Comparison of ENCODE assay signal across 21 cellular contexts in genomic region chr6:7196685-7197283, GRCh38.
DNase-seq lines count a peak whose midpoint lies in the region; ATAC-seq, FAIRE-seq and TF ChIP-seq lines count a peak whose summit lies in the region.
"Had no signal": no experiment of that assay in that cellular context is flagged by ENCODE, and none has a peak within 500 bp of the region (broad histone marks: within the 10 kb centered on the region; RNA-seq: fewer than 3 reads in every experiment).

No MANE protein-coding gene starts in this region.

- no peaks in the 10 kb centered on the region for H3K9me2 ChIP-seq in Loucy (replicated peaks; ENCODE audit: low read depth, low read length)

- no peak overlapping the region for H3K4me3 Mint-ChIP-seq in CD4-positive, alpha-beta T cell

- peak overlapping the region; percentile 59 for H3K4me2 ChIP-seq in Loucy (ENCODE audit: low read depth, low read length, poor library complexity, severe bottlenecking)

- peak overlapping the region; percentile 76 for H3K27ac Mint-ChIP-seq in CD4-positive, alpha-beta T cell

- H3K27me3 Mint-ChIP-seq in CD4-positive, alpha-beta T cell: no peaks in the 10 kb centered on the region

- H3F3A ChIP-seq in Loucy (ENCODE audit: low read depth): no peaks in the 10 kb centered on the region

- CTCF ChIA-PET in CD4-positive, alpha-beta T cell (lab: Charles Lee): interaction anchor here (0.7 kb wide), 2 partner anchors 9 to 47 kb away, joined by 3 to 4 read pairs; no protein-coding TSS in a partner anchor

- TF ChIP-seq CTCF in CD4-positive, alpha-beta T cell (IDR thresholded peaks at IDR 0.05): no peak
- no peak for TF ChIP-seq CTCF in Loucy (conservative IDR thresholded peaks at IDR 0.05; ENCODE audit: low read length)
- TF ChIP-seq CTCF in liver (IDR thresholded peaks at IDR 0.05; ENCODE audit: low read depth, low read length, missing input control): no peak
- TF ChIP-seq CTCF in upper lobe of left lung (IDR thresholded peaks at IDR 0.05): no peak

- no peak overlapping the region for H3K27ac ChIP-seq in CD4-positive, alpha-beta T cell (ENCODE audit: low read depth, low read length)
- H3K27ac ChIP-seq in liver (ENCODE audit: low read depth in 1 of 2, low read length in 2 of 2) (peak overlapping the region; percentile 8 to 21), subcutaneous abdominal adipose tissue (ENCODE audit: low read depth, low read length) (peak overlapping the region; percentile 50), upper lobe of left lung (no peak overlapping the region)

- H3K4me1 Mint-ChIP-seq in CD4-positive, alpha-beta T cell (ENCODE audit: low read depth): peaks cover 55% of the 10 kb centered on the region

- FAIRE-seq in GM19239 (lab: Jason Lieb, UNC): no peak
- FAIRE-seq: GM12878, H1 had no signal

- no peaks in the 10 kb centered on the region for H3K27me3 ChIP-seq in CD4-positive, alpha-beta T cell (ENCODE audit: control insufficient read depth, insufficient read depth, low read length)
- H3K27me3 ChIP-seq in Loucy (ENCODE audit: insufficient read depth, low read length, poor library complexity, severe bottlenecking) (no peaks in the 10 kb centered on the region), liver (ENCODE audit: control insufficient read depth in 4 of 4, insufficient read depth in 4 of 4, low read length in 3 of 4) (no peaks in the 10 kb centered on the region), subcutaneous abdominal adipose tissue (ENCODE audit: control insufficient read depth in 5 of 5, insufficient read depth in 4 of 5, low read length in 5 of 5) (no peaks in the 10 kb centered on the region), upper lobe of left lung (no peaks in the 10 kb centered on the region)
- H3K27me3 ChIP-seq: BE2C had no signal

- H3K9me3 Mint-ChIP-seq in CD4-positive, alpha-beta T cell: no peaks in the 10 kb centered on the region

- intact Hi-C loops in CD4-positive, alpha-beta T cell (cut with DNase I, micrococcal nuclease): loop anchor here (5.0 kb wide), 4 partner anchors 39 to 89 kb away; partner anchors contain the start of gene RREB1 (in 1 of the 2)

- no peak for TF ChIP-seq RAD21 in liver (IDR thresholded peaks at IDR 0.05)

- WGBS in liver: 42% methylated on average over 4 of the region's 4 CpGs
- WGBS in upper lobe of left lung, 2 donors: 76 to 79% methylated on average over 4 of the region's 4 CpGs

- H3K4me1 ChIP-seq in Loucy (ENCODE audit: insufficient read depth, low read length, poor library complexity, severe bottlenecking) (peaks cover 30% of the 10 kb centered on the region), liver (ENCODE audit: control insufficient read depth in 4 of 4, insufficient read depth in 4 of 4, low read length in 3 of 4) (peaks cover 11 to 39% (median 27%) of the 10 kb centered on the region in 4 donors), subcutaneous abdominal adipose tissue (ENCODE audit: control insufficient read depth in 5 of 5, insufficient read depth in 5 of 5, low read length in 5 of 5) (peaks cover 2 to 49% (median 43%) of the 10 kb centered on the region in 5 donors), upper lobe of left lung (peaks cover 13 to 32% (median 23%) of the 10 kb centered on the region in 4 donors)
- H3K4me1 ChIP-seq: BE2C had no signal

- no peak overlapping the region for H2AFZ ChIP-seq in Loucy (ENCODE audit: low read length)

- H4K20me1 ChIP-seq in Loucy (ENCODE audit: insufficient read depth, low read length, poor library complexity, severe bottlenecking): peaks cover 7% of the 10 kb centered on the region

- ATAC-seq in CD4-positive, alpha-beta T cell (ENCODE audit: poor library complexity): no peak
- ATAC-seq in upper lobe of left lung (ENCODE audit: low FRiP score in 2 of 2): no peak
- ATAC-seq: GM12878, HCT116 had no signal

- no peak for TF ChIP-seq EP300 in upper lobe of left lung (IDR thresholded peaks at IDR 0.05)

- H3K79me2 ChIP-seq in Loucy (ENCODE audit: insufficient read depth, low read length): peaks cover 41% of the 10 kb centered on the region; the same call in 1 of the 2 replicates

- POLR2A ChIA-PET in CD4-positive, alpha-beta T cell (lab: Charles Lee): interaction anchor here (0.6 to 1.2 kb wide), 4 partner anchors 13 to 110 kb away, joined by 4 to 9 read pairs (median 4); no protein-coding TSS in a partner anchor

- H3K9me3 ChIP-seq in CD4-positive, alpha-beta T cell (ENCODE audit: control insufficient read depth, low read length): no peaks in the 10 kb centered on the region
- no peaks in the 10 kb centered on the region for H3K9me3 ChIP-seq in Loucy (ENCODE audit: insufficient read depth, low read depth, low read length)
- no peaks in the 10 kb centered on the region for H3K9me3 ChIP-seq in liver (ENCODE audit: control insufficient read depth in 4 of 4, low read length in 3 of 4)
- H3K9me3 ChIP-seq in subcutaneous abdominal adipose tissue (ENCODE audit: control insufficient read depth in 5 of 5, low read length in 5 of 5): no peaks in the 10 kb centered on the region
- no peaks in the 10 kb centered on the region for H3K9me3 ChIP-seq in upper lobe of left lung
- H3K9me3 ChIP-seq: BE2C had no signal

- H3K9ac ChIP-seq in Loucy (ENCODE audit: low read depth, low read length, poor library complexity, severe bottlenecking) (no peak overlapping the region), liver (ENCODE audit: low read depth in 1 of 2, low read length in 2 of 2) (no peak overlapping the region), subcutaneous abdominal adipose tissue (ENCODE audit: low read length in 5 of 5) (peak overlapping the region in 1 of 5 donors; percentile 35)

- no peak for TF ChIP-seq POLR2A in upper lobe of left lung (IDR thresholded peaks at IDR 0.05)

- peaks cover 61% of the 10 kb centered on the region for H3K36me3 Mint-ChIP-seq in CD4-positive, alpha-beta T cell (ENCODE audit: low read depth)

- H3K36me3 ChIP-seq in Loucy (ENCODE audit: insufficient read depth, low read length) (peaks cover 51% of the 10 kb centered on the region; the same call in 1 of the 2 replicates), liver (ENCODE audit: control insufficient read depth in 4 of 4, insufficient read depth in 3 of 4, low read depth in 1 of 4, low read length in 3 of 4) (peaks cover 0 to 9% (median 3%) of the 10 kb centered on the region in 4 donors), subcutaneous abdominal adipose tissue (ENCODE audit: control insufficient read depth in 5 of 5, insufficient read depth in 5 of 5, low read length in 5 of 5) (peaks cover 6 to 36% (median 15%) of the 10 kb centered on the region in 5 donors), upper lobe of left lung (peaks cover 0 to 34% (median 4%) of the 10 kb centered on the region in 4 donors)

- no peak overlapping the region for H3K4me3 ChIP-seq in Loucy (ENCODE audit: low read length, poor library complexity, severe bottlenecking)
- H3K4me3 ChIP-seq in liver (ENCODE audit: low read depth in 1 of 3, low read length in 3 of 3): no peak overlapping the region
- no peak overlapping the region for H3K4me3 ChIP-seq in subcutaneous abdominal adipose tissue (ENCODE audit: low read depth in 1 of 5, low read length in 5 of 5)
- H3K4me3 ChIP-seq in upper lobe of left lung: no peak overlapping the region
- H3K4me3 ChIP-seq: GM12878 had no signal

- no peak for DNase-seq in CD4-positive, alpha-beta T cell
- DNase-seq in NCI-H1092 treated with DMSO at 0.1 percent for 48 hours (lab: John Stamatoyannopoulos, UW) (no peak), upper lobe of left lung (no peak), GM19239 (ENCODE audit: insufficient read length, low spot score) (no peak)
- DNase-seq: BE2C, COR-L47, DMS 273 treated with DMSO at 0.1 percent for 48 hours, DMS79 treated with DMSO at 0.1 percent for 48 hours, NCI-H1105, NCI-H146, NCI-H2029, NCI-H226, NCI-H510A treated with DMSO at 0.1 percent for 48 hours, NCI-H748 treated with DMSO at 0.1 percent for 48 hours, SIG-M5 had no signal

TF ChIP-seq in liver, 16 proteins besides CTCF, POLR2A, EP300 and RAD21:
- TF ChIP-seq REST (IDR thresholded peaks at IDR 0.05): no peak
- no peak for TF ChIP-seq JUND (IDR thresholded peaks at IDR 0.05)
- peak in 1 of 2 donors; percentile 23 for TF ChIP-seq HNF4A (conservative IDR thresholded peaks at IDR 0.05)
- TF ChIP-seq YY1 (IDR thresholded peaks at IDR 0.05): no peak
- TF ChIP-seq EGR1 (IDR thresholded peaks at IDR 0.05; ENCODE audit: low read depth in 2 of 2): no peak
- no peak for TF ChIP-seq TAF1 (conservative IDR thresholded peaks at IDR 0.05)
- TF ChIP-seq FOXA2 (IDR thresholded peaks at IDR 0.05): no peak
- TF ChIP-seq FOXA1 (IDR thresholded peaks at IDR 0.05): no peak
- TF ChIP-seq, protein P1, sequence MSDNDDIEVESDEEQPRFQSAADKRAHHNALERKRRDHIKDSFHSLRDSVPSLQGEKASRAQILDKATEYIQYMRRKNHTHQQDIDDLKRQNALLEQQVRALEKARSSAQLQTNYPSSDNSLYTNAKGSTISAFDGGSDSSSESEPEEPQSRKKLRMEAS (IDR thresholded peaks at IDR 0.05): no peak
- peak in 1 of 2 donors; percentile 38 for TF ChIP-seq RXRA (IDR thresholded peaks at IDR 0.05)
TF ChIP-seq in liver: peak in this region for 2.

Comparison
In these comparisons a context has a peak if more than half of its experiments do, and no peak if none do; other contexts are left out.
1. H3K27ac ChIP-seq: peak in liver (2 of 2) and subcutaneous abdominal adipose tissue (single experiment); none in CD4-positive, alpha-beta T cell (single experiment) and upper lobe of left lung (0 of 4).